ENCODE assay signal across 24 cellular contexts in the genomic region with DNA sequence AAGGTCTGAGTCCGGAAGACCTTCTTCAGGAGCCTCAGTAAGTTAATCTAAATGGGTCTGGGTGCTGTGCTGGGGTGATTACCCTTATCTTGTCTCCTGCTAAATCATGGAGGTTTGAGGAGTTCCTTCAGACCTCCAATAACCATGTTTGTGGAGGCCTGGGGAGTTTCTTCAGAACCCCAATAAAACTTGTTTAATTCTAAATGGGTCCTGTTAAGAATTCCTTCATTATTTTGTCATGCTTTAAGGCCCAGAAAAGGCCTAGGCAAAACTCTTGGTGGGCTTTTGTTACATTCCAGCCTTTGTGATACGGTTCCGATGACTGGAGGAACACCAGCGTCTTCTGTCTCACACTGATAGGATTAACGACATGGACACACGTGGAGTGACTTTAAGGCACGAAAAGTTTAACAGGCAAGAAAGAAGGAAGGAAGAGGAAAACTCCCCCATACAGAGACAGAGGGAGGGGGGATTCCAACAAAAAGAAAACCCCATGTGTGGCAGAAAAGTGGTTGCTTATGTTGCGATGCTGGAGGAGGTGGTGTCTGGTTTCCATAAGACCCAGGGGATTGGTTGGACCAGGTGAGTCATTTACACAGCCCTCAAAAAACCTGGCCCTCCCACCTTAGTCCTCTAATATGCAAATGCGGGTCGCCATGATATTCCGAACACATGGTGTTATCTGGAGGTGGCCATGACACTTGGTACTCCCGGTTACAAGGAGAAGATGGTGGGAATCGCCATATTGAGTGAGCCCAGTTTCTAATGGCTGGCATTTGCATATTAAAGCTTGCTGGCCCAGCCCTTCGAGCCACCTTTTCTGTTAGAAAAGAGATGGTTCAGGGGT.
A peak's percentile ranks its signal among the peaks of the same experiment; 100 is the strongest.
DNase-seq lines count a peak whose midpoint lies in the region; ATAC-seq, FAIRE-seq and TF ChIP-seq lines count a peak whose summit lies in the region.
"Had no signal": no experiment of that assay in that cellular context is flagged by ENCODE, and none has a peak within 500 bp of the region (broad histone marks: within the 10 kb centered on the region; RNA-seq: fewer than 3 reads in every experiment).

No MANE protein-coding gene starts in this region.

- no peak; a peak in 1 of 3 replicates for TF ChIP-seq POLR2A in H1 (IDR thresholded peaks at IDR 0.05; ENCODE audit: control extremely low read depth in 1 of 2, low read depth in 2 of 2, low read length in 2 of 2)

- peak overlapping the region; percentile 98 for H2BK5ac ChIP-seq in H1 (ENCODE audit: low read depth, low read length)
- peak overlapping the region; percentile 48 for H2BK5ac ChIP-seq in mesendoderm (ENCODE audit: low read length)

- H3K9me3 Mint-ChIP-seq in stimulated activated memory B cell treated with anti-CD40 and anti-IgM and Interleukin-4, amounts not matched to agents 10 μg/mL and 1 μg/mL and 100 μg/mL, for 72 hours: no peaks in the 10 kb centered on the region
- H3K9me3 Mint-ChIP-seq: activated naive CD4-positive, alpha-beta T cell treated with anti-CD3 and anti-CD28 coated beads, Interleukin-2, amount 10 ng/mL, durations not matched to agents 7 days and 5 days; CD4-positive, CD25-positive, alpha-beta regulatory T cell; dendritic cell treated with granulocyte-macrophage colony-stimulating factor and Interleukin-4, amounts not matched to agents 40 ng/mL and 50 ng/mL, for 4 days had no signal

- ATAC-seq in stimulated activated memory B cell treated with anti-CD40 and anti-IgM and Interleukin-4, amounts not matched to agents 10 μg/mL and 1 μg/mL and 100 μg/mL, for 72 hours: no peak
- no peak for ATAC-seq in GM21367 (IDR thresholded peaks at IDR 0.05; ENCODE audit: unreplicated experiment)
- ATAC-seq: activated CD4-positive, alpha-beta T cell treated with anti-CD3 and anti-CD28 coated beads for 36 hours; mucosa of descending colon had no signal

- CTCF ChIA-PET in H1 (lab: Charles Lee; ENCODE audit: partially characterized antibody): interaction anchor here (0.7 to 3.5 kb wide), 9 partner anchors 8 to 81 kb away, joined by 3 to 13 read pairs (median 3); no protein-coding TSS in a partner anchor

- no peaks in the 10 kb centered on the region for H3K79me2 ChIP-seq in H1 (ENCODE audit: control insufficient read depth in 1 of 2, insufficient read depth in 2 of 2, low read length in 2 of 2)
- H3K79me2 ChIP-seq in mesendoderm (ENCODE audit: control insufficient read depth, insufficient read depth, low read length): no peaks in the 10 kb centered on the region

- H2BK120ac ChIP-seq in H1 (replicated peaks; ENCODE audit: low read depth, low read length) (peak overlapping the region; percentile 79), mesendoderm (ENCODE audit: low read depth, low read length) (peak overlapping the region; percentile 37)

- H2BK15ac ChIP-seq in H1 (ENCODE audit: low read length) (no peak overlapping the region), mesendoderm (replicated peaks; ENCODE audit: low read depth) (no peak overlapping the region)

- H3K9ac ChIP-seq in ES-I3 (ENCODE audit: low read depth, low read length): 0 out of 2 replicates have a peak overlapping the region, but pooled peaks have one; percentile 34
- peak overlapping the region; percentile 67 for H3K9ac ChIP-seq in HUES64 (ENCODE audit: low read depth, low read length)
- peak overlapping the region in 1 of 4 experiments; percentile 44; a peak in 1 of 7 replicates for H3K9ac ChIP-seq in H1 (replicated peaks in 1 of 4; ENCODE audit: extremely low read depth in 1 of 4, low read depth in 3 of 4, low read length in 3 of 4)
- no peak overlapping the region for H3K9ac ChIP-seq in mesendoderm (ENCODE audit: low read length)

- peak overlapping the region; percentile 96 for H3K27ac ChIP-seq in HUES64 (ENCODE audit: low read depth, low read length)
- H3K27ac ChIP-seq in H1 (ENCODE audit: low read depth, low read length): peak overlapping the region; percentile 80
- H3K27ac ChIP-seq in mesendoderm (ENCODE audit: low read depth, low read length): peak overlapping the region; percentile 7
- H3K27ac ChIP-seq: cardiac muscle cell, prostate gland had no signal

- no peaks in the 10 kb centered on the region for H3K79me1 ChIP-seq in H1 (ENCODE audit: low read depth, low read length)
- H3K79me1 ChIP-seq in mesendoderm (ENCODE audit: low read length): no peaks in the 10 kb centered on the region

- POLR2A ChIA-PET in H1 (lab: Charles Lee; ENCODE audit: partially characterized antibody): interaction anchor here (0.8 to 11.2 kb wide), 16 partner anchors 8 to 164 kb away, joined by 3 to 145 read pairs (median 4); a partner anchor contains a TSS

- H2AK5ac ChIP-seq in H1 (ENCODE audit: low read depth, low read length): peak overlapping the region; percentile 68; the same call in 1 of the 2 replicates
- H2AK5ac ChIP-seq in mesendoderm (ENCODE audit: low read length): no peak overlapping the region

- H4K8ac ChIP-seq in H1 (ENCODE audit: extremely low read depth, insufficient read depth, low read length) (no peak overlapping the region), mesendoderm (ENCODE audit: low read depth, low read length) (no peak overlapping the region)

- H3K4me1 ChIP-seq in ES-I3 (ENCODE audit: insufficient read depth, low read length) (peaks cover 67% of the 10 kb centered on the region), HUES64 (ENCODE audit: insufficient read depth, low read length) (peaks cover 62% of the 10 kb centered on the region), H1 (replicated peaks in 1 of 4; ENCODE audit: control insufficient read depth in 3 of 4, insufficient read depth in 4 of 4, low read length in 3 of 4) (peaks cover 11 to 34% (median 21%) of the 10 kb centered on the region in 4 experiments), mesendoderm (ENCODE audit: control insufficient read depth, low read depth, low read length) (peaks cover 20% of the 10 kb centered on the region)
- H3K4me1 ChIP-seq: prostate gland had no signal

- H3K4ac ChIP-seq in H1 (replicated peaks; ENCODE audit: insufficient read length, low read depth, low read length) (no peak overlapping the region), mesendoderm (ENCODE audit: low read depth, low read length) (no peak overlapping the region)

- H3K23me2 ChIP-seq in H1 (ENCODE audit: low read depth, low read length): peaks cover 5% of the 10 kb centered on the region

- H3K18ac ChIP-seq in H1 (ENCODE audit: extremely low read depth, low read length) (peak overlapping the region; percentile 96), mesendoderm (ENCODE audit: low read length) (peak overlapping the region; percentile 22)

- no peak for TF ChIP-seq RAD21 in H1 (IDR thresholded peaks at IDR 0.05 in 1 of 2, conservative IDR thresholded peaks at IDR 0.05 in 1 of 2; ENCODE audit: low read depth in 2 of 2, low read length in 2 of 2)

- TF ChIP-seq EP300 in H1 (IDR thresholded peaks at IDR 0.05; ENCODE audit: borderline replicate concordance in 1 of 2, low read depth in 2 of 2, low read length in 2 of 2): no peak

- peaks cover 11% of the 10 kb centered on the region for H3K27me3 Mint-ChIP-seq in stimulated activated memory B cell treated with anti-CD40 and anti-IgM and Interleukin-4, amounts not matched to agents 10 μg/mL and 1 μg/mL and 100 μg/mL, for 72 hours
- H3K27me3 Mint-ChIP-seq: activated CD4-positive, alpha-beta T cell treated with anti-CD3 and anti-CD28 coated beads for 36 hours had no signal

- H2BK20ac ChIP-seq in H1 (ENCODE audit: low read length): peak overlapping the region; percentile 94; the same call in 1 of the 2 replicates

- H3K36me3 Mint-ChIP-seq in stimulated activated memory B cell treated with anti-CD40 and anti-IgM and Interleukin-4, amounts not matched to agents 10 μg/mL and 1 μg/mL and 100 μg/mL, for 72 hours: no peaks in the 10 kb centered on the region
- H3K36me3 Mint-ChIP-seq: activated naive CD4-positive, alpha-beta T cell treated with anti-CD3 and anti-CD28 coated beads, Interleukin-2, amount 10 ng/mL, durations not matched to agents 7 days and 5 days; CD4-positive, CD25-positive, alpha-beta regulatory T cell had no signal

- peak overlapping the region; percentile 25 to 53; a peak in 3 of 4 replicates for H3K4me2 ChIP-seq in H1 (ENCODE audit: insufficient read depth in 1 of 2, low read depth in 2 of 2, low read length in 2 of 2)
- H3K4me2 ChIP-seq in mesendoderm (ENCODE audit: low read length): no peak overlapping the region

- H3K4me1 Mint-ChIP-seq in stimulated activated memory B cell treated with anti-CD40 and anti-IgM and Interleukin-4, amounts not matched to agents 10 μg/mL and 1 μg/mL and 100 μg/mL, for 72 hours: peaks cover 6% of the 10 kb centered on the region
- H3K4me1 Mint-ChIP-seq: activated CD4-positive, alpha-beta T cell treated with anti-CD3 and anti-CD28 coated beads for 36 hours; activated naive CD4-positive, alpha-beta T cell treated with anti-CD3 and anti-CD28 coated beads, Interleukin-2, amount 10 ng/mL, durations not matched to agents 7 days and 5 days; CD4-positive, CD25-positive, alpha-beta regulatory T cell had no signal

- TF ChIP-seq CTCF in H1 (IDR thresholded peaks at IDR 0.05; ENCODE audit: control extremely low read depth in 1 of 3, insufficient read depth in 1 of 3, low read depth in 1 of 3, low read length in 3 of 3): no peak

- H2BK12ac ChIP-seq in H1 (ENCODE audit: low read depth, low read length): peak overlapping the region; percentile 88; the same call in 1 of the 2 replicates

- H4K91ac ChIP-seq in H1 (replicated peaks; ENCODE audit: insufficient read length, low read length): peak overlapping the region; percentile 94

- FAIRE-seq in H1 (lab: Jason Lieb, UNC): peak; percentile 48
- FAIRE-seq: GM12891, islet of Langerhans had no signal

- no peaks in the 10 kb centered on the region for H3K36me3 ChIP-seq in ES-I3 (ENCODE audit: insufficient read depth, low read length)
- H3K36me3 ChIP-seq in HUES64 (ENCODE audit: insufficient read depth, low read length): no peaks in the 10 kb centered on the region
- H3K36me3 ChIP-seq in H1 (ENCODE audit: control insufficient read depth in 2 of 4, insufficient read depth in 4 of 4, low read length in 3 of 4): no peaks in the 10 kb centered on the region
- no peaks in the 10 kb centered on the region for H3K36me3 ChIP-seq in mesendoderm (ENCODE audit: control insufficient read depth, insufficient read depth, low read length)
- H3K36me3 ChIP-seq: cardiac muscle cell, prostate gland had no signal

- H3K27ac Mint-ChIP-seq in stimulated activated memory B cell treated with anti-CD40 and anti-IgM and Interleukin-4, amounts not matched to agents 10 μg/mL and 1 μg/mL and 100 μg/mL, for 72 hours: no peak overlapping the region
- H3K27ac Mint-ChIP-seq: activated CD4-positive, alpha-beta T cell treated with anti-CD3 and anti-CD28 coated beads for 36 hours; activated naive CD4-positive, alpha-beta T cell treated with anti-CD3 and anti-CD28 coated beads, Interleukin-2, amount 10 ng/mL, durations not matched to agents 7 days and 5 days; dendritic cell treated with granulocyte-macrophage colony-stimulating factor and Interleukin-4, amounts not matched to agents 40 ng/mL and 50 ng/mL, for 4 days had no signal

- H4K20me1 ChIP-seq in H1 (replicated peaks in 1 of 2; ENCODE audit: control insufficient read depth in 1 of 2, insufficient read depth in 2 of 2, low read length in 2 of 2): no peaks in the 10 kb centered on the region

- H2AFZ ChIP-seq in H1 (ENCODE audit: low read length): no peak overlapping the region

- H3K4me3 ChIP-seq in HUES64 (ENCODE audit: low read length) (peak overlapping the region; percentile 5; the same call in 1 of the 2 replicates), H1 (ENCODE audit: extremely low read depth in 1 of 4, insufficient read depth in 2 of 4, low read depth in 3 of 4, low read length in 4 of 4) (peak overlapping the region in 1 of 4 experiments; percentile 23; a peak in 1 of 8 replicates), mesendoderm (ENCODE audit: low read length) (no peak overlapping the region)
- H3K4me3 ChIP-seq: cardiac muscle cell, mucosa of descending colon, prostate gland had no signal

- H3K56ac ChIP-seq in H1 (replicated peaks; ENCODE audit: insufficient read length, low read depth, low read length): no peak overlapping the region
- no peak overlapping the region for H3K56ac ChIP-seq in mesendoderm (ENCODE audit: low read length)

- no peaks in the 10 kb centered on the region for H3K27me3 ChIP-seq in HUES64 (ENCODE audit: insufficient read depth, low read length)
- no peaks in the 10 kb centered on the region for H3K27me3 ChIP-seq in H1 (replicated peaks in 1 of 4; ENCODE audit: control insufficient read depth in 3 of 4, extremely low read depth in 1 of 4, insufficient read depth in 3 of 4, low read length in 3 of 4)
- H3K27me3 ChIP-seq in mesendoderm (ENCODE audit: insufficient read depth, low read length, poor library complexity): no peaks in the 10 kb centered on the region
- H3K27me3 ChIP-seq: cardiac muscle cell had no signal

- H3K4me3 Mint-ChIP-seq in stimulated activated memory B cell treated with anti-CD40 and anti-IgM and Interleukin-4, amounts not matched to agents 10 μg/mL and 1 μg/mL and 100 μg/mL, for 72 hours: no peak overlapping the region
- H3K4me3 Mint-ChIP-seq: activated CD4-positive, alpha-beta T cell treated with anti-CD3 and anti-CD28 coated beads for 36 hours; activated naive CD4-positive, alpha-beta T cell treated with anti-CD3 and anti-CD28 coated beads, Interleukin-2, amount 10 ng/mL, durations not matched to agents 7 days and 5 days; CD4-positive, CD25-positive, alpha-beta regulatory T cell; dendritic cell treated with granulocyte-macrophage colony-stimulating factor and Interleukin-4, amounts not matched to agents 40 ng/mL and 50 ng/mL, for 4 days had no signal

- H3K9me3 ChIP-seq in ES-I3 (ENCODE audit: control insufficient read depth, insufficient read depth, low read length) (no peaks in the 10 kb centered on the region), HUES64 (ENCODE audit: insufficient read depth, low read depth, low read length) (0 out of 2 replicates have a peak, but pooled peaks cover 3% of the 10 kb centered on the region), H1 (ENCODE audit: insufficient read depth in 2 of 2, low read depth in 1 of 2, low read length in 1 of 2) (peaks cover 2 to 5% of the 10 kb centered on the region in 2 experiments; a peak in 1 of 4 replicates)
- H3K9me3 ChIP-seq: mucosa of descending colon, prostate gland had no signal

- peak in 1 of 2 experiments; percentile 64 for DNase-seq in H1 (ENCODE audit: low read depth in 1 of 2, low spot score in 2 of 2)
- DNase-seq in mesendoderm: peak; percentile 91
- DNase-seq in NCI-H1105 treated with DMSO at 0.1 percent for 48 hours (lab: John Stamatoyannopoulos, UW): no peak
- DNase-seq: activated CD4-positive, alpha-beta T cell treated with anti-CD3 and anti-CD28 coated beads for 36 hours; activated naive CD4-positive, alpha-beta T cell treated with anti-CD3 and anti-CD28 coated beads, Interleukin-2, amount 10 ng/mL, durations not matched to agents 7 days and 5 days; activated T-cell treated with anti-CD3 and anti-CD28 coated beads, Interleukin-2, amount 50 U/mL, for 48 hours; anterior cingulate cortex; CD4-positive, CD25-positive, alpha-beta regulatory T cell; DMS53; mucosa of descending colon; NCI-H146; OCI-M1; SHP77 treated with DMSO at 0.1 percent for 48 hours; substantia nigra; T-helper 1 cell had no signal

- no peak overlapping the region for H3K14ac ChIP-seq in H1 (ENCODE audit: insufficient read length)

- 40% methylated on average over 12 of the region's 14 CpGs for WGBS in HUES64
- WGBS in H1 (ENCODE audit: extremely low coverage in 1 of 2, insufficient coverage in 1 of 2, insufficient read length in 1 of 2, insufficient replicate concordance in 2 of 2, low coverage in 1 of 2, low lambda C conversion rate in 2 of 2, missing lambda C conversion rate in 1 of 2), 2 experiments: 31% methylated on average over 14 of the region's 14 CpGs; no CpG with 5 or more reads in 1 of the 2 experiments
- no CpG with 5 or more reads among the region's 14 CpGs for WGBS in mesendoderm (ENCODE audit: extremely low coverage, insufficient coverage, low lambda C conversion rate)

- H4K5ac ChIP-seq in H1 (ENCODE audit: insufficient read length, low read depth, low read length) (peak overlapping the region; percentile 65), mesendoderm (ENCODE audit: low read length) (no peak overlapping the region)

- H3K23ac ChIP-seq in H1 (ENCODE audit: insufficient read length) (no peak overlapping the region), mesendoderm (ENCODE audit: low read length) (no peak overlapping the region)

Comparison
In these comparisons a context has a peak if more than half of its experiments do, and no peak if none do; other contexts are left out.
1. H3K27ac ChIP-seq: peak in every context shown above with its lines; median percentile 96 in HUES64; 80 in H1; 7 in mesendoderm.